Comparison of ENCODE assay signal across 8 cellular contexts in genomic region chr9:87725900-87726709, GRCh38. TPM values are rescaled to one million over a fixed set of nuclear protein-coding genes. Genes with fewer than 3 reads are reported as not detected.
DNase-seq lines count a peak whose midpoint lies in the region; ATAC-seq and TF ChIP-seq lines count a peak whose summit lies in the region.

Gene CTSL (plus strand): TSS chr9:87726119. CDS start chr9:87727604, 1,485 bp downstream.

- H3K36me3 Mint-ChIP-seq in HFFc6 (ENCODE audit: low read depth) = peaks cover 30% of the 10 kb centered on the region
- no peaks in the 10 kb centered on the region for H3K36me3 Mint-ChIP-seq in stimulated activated memory B cell treated with anti-CD40 and anti-IgM and Interleukin-4, amounts not matched to agents 10 μg/mL and 1 μg/mL and 100 μg/mL, for 72 hours

- BruUV-seq in PC-9 (replicated peaks; lab: Mats Ljungman, UMichigan) = no TSS peak

- H3K4me3 ChIP-seq in PC-9 (peak within 1 kb of the TSS; percentile 59), fibroblast of mammary gland (ENCODE audit: control insufficient read depth, low read depth, low read length) (peak within 1 kb of the TSS; percentile 72), mucosa of stomach (ENCODE audit: low read length) (peak within 1 kb of the TSS; percentile 58)

- peaks cover 21% of the 10 kb centered on the region for H3K79me2 ChIP-seq in PC-9 (ENCODE audit: low read depth)

- H3K4me3 Mint-ChIP-seq in HFFc6 = peak within 1 kb of the TSS; percentile 95
- peak within 1 kb of the TSS; percentile 60 for H3K4me3 Mint-ChIP-seq in stimulated activated memory B cell treated with anti-CD40 and anti-IgM and Interleukin-4, amounts not matched to agents 10 μg/mL and 1 μg/mL and 100 μg/mL, for 72 hours

- H3K27me3 ChIP-seq in PC-9 (ENCODE audit: insufficient read depth, low read depth) (no peaks in the 10 kb centered on the region), mucosa of stomach (ENCODE audit: control insufficient read depth, insufficient read depth, low read length) (no peaks in the 10 kb centered on the region)

- peaks cover 41% of the 10 kb centered on the region for H3K4me1 Mint-ChIP-seq in HFFc6 (ENCODE audit: low read depth)
- peaks cover 5% of the 10 kb centered on the region for H3K4me1 Mint-ChIP-seq in stimulated activated memory B cell treated with anti-CD40 and anti-IgM and Interleukin-4, amounts not matched to agents 10 μg/mL and 1 μg/mL and 100 μg/mL, for 72 hours

- H3F3A ChIP-seq in PC-9 (ENCODE audit: insufficient read depth, low read depth) = peaks cover 14% of the 10 kb centered on the region

- peak within 1 kb of the TSS; percentile 66 for H3K4me2 ChIP-seq in PC-9

- peak within 1 kb of the TSS; percentile 98 for H3K27ac Mint-ChIP-seq in HFFc6
- H3K27ac Mint-ChIP-seq in stimulated activated memory B cell treated with anti-CD40 and anti-IgM and Interleukin-4, amounts not matched to agents 10 μg/mL and 1 μg/mL and 100 μg/mL, for 72 hours = no peak within 1 kb of the TSS

- intact Hi-C loops in PC-9 (cut with micrococcal nuclease; ENCODE audit: unreplicated experiment) = loop anchor here (1.0 kb wide), 3 partner anchors 40 to 86 kb away; no protein-coding TSS in a partner anchor

- peaks cover 7% of the 10 kb centered on the region; the same call in 1 of the 2 replicates for H3K9me2 ChIP-seq in PC-9 (ENCODE audit: insufficient read depth)

- H3K9me3 Mint-ChIP-seq in HFFc6 = no peaks in the 10 kb centered on the region
- no peaks in the 10 kb centered on the region for H3K9me3 Mint-ChIP-seq in stimulated activated memory B cell treated with anti-CD40 and anti-IgM and Interleukin-4, amounts not matched to agents 10 μg/mL and 1 μg/mL and 100 μg/mL, for 72 hours

- H3K27ac ChIP-seq in PC-9 = peak within 1 kb of the TSS; percentile 73

- H3K36me3 ChIP-seq in PC-9 (ENCODE audit: low read depth) (peaks cover 35% of the 10 kb centered on the region), mucosa of stomach (ENCODE audit: control insufficient read depth, insufficient read depth, low read length) (no peaks in the 10 kb centered on the region)

- POLR2A ChIA-PET in PC-9 (lab: Charles Lee; ENCODE audit: unreplicated experiment) = interaction anchor here (0.6 to 1.1 kb wide), 6 partner anchors 12 to 226 kb away, joined by 3 to 13 read pairs (median 7); no protein-coding TSS in a partner anchor

- peaks cover 1% of the 10 kb centered on the region; the same call in 1 of the 2 replicates for H3K27me3 Mint-ChIP-seq in HFFc6 (ENCODE audit: insufficient read depth)
- peaks cover 38% of the 10 kb centered on the region for H3K27me3 Mint-ChIP-seq in stimulated activated memory B cell treated with anti-CD40 and anti-IgM and Interleukin-4, amounts not matched to agents 10 μg/mL and 1 μg/mL and 100 μg/mL, for 72 hours

- peak within 1 kb of the TSS; percentile 78 for H2AFZ ChIP-seq in PC-9

- CTCF ChIA-PET in PC-9 (lab: Charles Lee) = interaction anchor here (0.6 to 1.4 kb wide), 6 partner anchors 11 to 252 kb away, joined by 3 to 6 read pairs (median 4); no protein-coding TSS in a partner anchor

- H3K9me3 ChIP-seq in PC-9 (ENCODE audit: insufficient read depth, low read depth) (no peaks in the 10 kb centered on the region), mucosa of stomach (ENCODE audit: control insufficient read depth, low read length) (no peaks in the 10 kb centered on the region)

- H4K20me1 ChIP-seq in PC-9 (ENCODE audit: insufficient read depth) = no peaks in the 10 kb centered on the region

- peaks cover 22% of the 10 kb centered on the region for H3K4me1 ChIP-seq in PC-9 (replicated peaks; ENCODE audit: insufficient read depth)
- no peaks in the 10 kb centered on the region for H3K4me1 ChIP-seq in mucosa of stomach (ENCODE audit: control insufficient read depth, insufficient read depth, low read length)

- TF ChIP-seq CTCF in HFFc6 (IDR thresholded peaks at IDR 0.05) = peak; percentile 54
- peak; percentile 53 for TF ChIP-seq CTCF in PC-9 (conservative IDR thresholded peaks at IDR 0.05)
- no peak for TF ChIP-seq CTCF in fibroblast of mammary gland (conservative IDR thresholded peaks at IDR 0.05; ENCODE audit: control insufficient read depth, insufficient read depth, low read depth, low read length)

- DNase-seq in AG08396 (ENCODE audit: low spot score) = peak; percentile 95
- DNase-seq in HFFc6 = peak; percentile 82
- peak; percentile 75 to 80 for DNase-seq in PC-9
- DNase-seq in activated T-helper 9 cell treated with anti-CD3 and anti-CD28 coated beads, Interleukin-2, amount 50 U/mL, for 16 hours (ENCODE audit: low read depth) = peak; percentile 34
- DNase-seq in fibroblast of mammary gland (ENCODE audit: low read depth) = peak; percentile 90
- no peak for DNase-seq in NCI-H2107 (lab: John Stamatoyannopoulos, UW)

- ATAC-seq in stimulated activated memory B cell treated with anti-CD40 and anti-IgM and Interleukin-4, amounts not matched to agents 10 μg/mL and 1 μg/mL and 100 μg/mL, for 72 hours = no peak

- H3K9ac ChIP-seq in mucosa of stomach (ENCODE audit: low read length) = peak within 1 kb of the TSS; percentile 73

RNA-seq across cellular contexts. Expression of gene CTSL, which starts in this region (rescaled TPM):
- total RNA-seq in HFFc6 (2021; fragmentation: NEBNext Ultra II Directional; extraction: Animal tissue kit (Norgen Biotek cat#: 25700)) = 100 to 1,000 TPM; 189 to 232 (median 210) TPM
- total RNA-seq in PC-9 (2021) = 82.6 and 105 TPM in 2 replicates
